In genomic region chr3:129399895-129400357, GRCh38 we compare ENCODE assay signal across 8 cellular contexts. TPM values are rescaled to one million over a fixed set of nuclear protein-coding genes. Genes with fewer than 3 reads are reported as not detected.
DNase-seq lines count a peak whose midpoint lies in the region; ATAC-seq and TF ChIP-seq lines count a peak whose summit lies in the region.

No MANE protein-coding gene starts in this region.

- TF ChIP-seq POLR2A in Peyer's patch (IDR thresholded peaks at IDR 0.05), result no peak

- H3K27me3 ChIP-seq in BE2C (no peaks in the 10 kb centered on the region), Peyer's patch (no peaks in the 10 kb centered on the region), rectal smooth muscle tissue (ENCODE audit: control insufficient read depth, insufficient read depth, low read length) (no peaks in the 10 kb centered on the region)

- peak; percentile 21 for ATAC-seq in GM21529 (IDR thresholded peaks at IDR 0.05; ENCODE audit: unreplicated experiment)
- no peak for ATAC-seq in GM19467 (IDR thresholded peaks at IDR 0.05; ENCODE audit: unreplicated experiment)
- no peak for ATAC-seq in HG03442 (IDR thresholded peaks at IDR 0.05; ENCODE audit: unreplicated experiment)

- DNase-seq in BE2C (no peak), Peyer's patch (no peak), epithelial cell of prostate (ENCODE audit: low read depth, low spot score) (no peak), NK-92 (lab: John Stamatoyannopoulos, UW; ENCODE audit: unreplicated experiment) (no peak)

- H3K9me3 ChIP-seq in BE2C (no peaks in the 10 kb centered on the region), Peyer's patch (no peaks in the 10 kb centered on the region)

- H3K9ac ChIP-seq in rectal smooth muscle tissue (ENCODE audit: low read length), result no peak overlapping the region

- peaks cover 11% of the 10 kb centered on the region for H3K36me3 ChIP-seq in BE2C
- H3K36me3 ChIP-seq in Peyer's patch, result no peaks in the 10 kb centered on the region
- H3K36me3 ChIP-seq in rectal smooth muscle tissue (ENCODE audit: control insufficient read depth, insufficient read depth, low read length), result peaks cover 3% of the 10 kb centered on the region

- H3K27ac ChIP-seq in Peyer's patch, result peak overlapping the region; percentile 78 to 86 (median 83)
- peak overlapping the region; percentile 73 for H3K27ac ChIP-seq in epithelial cell of prostate
- peak overlapping the region; percentile 89 for H3K27ac ChIP-seq in rectal smooth muscle tissue (ENCODE audit: low read depth, low read length)

- peak overlapping the region; percentile 93 for H3K4me3 ChIP-seq in BE2C (ENCODE audit: low read depth, low read length)
- H3K4me3 ChIP-seq in Peyer's patch, result peak overlapping the region; percentile 62 to 88 (median 80)
- peak overlapping the region; percentile 90 for H3K4me3 ChIP-seq in rectal smooth muscle tissue (ENCODE audit: low read length)

- H3K4me1 ChIP-seq in BE2C, result no peaks in the 10 kb centered on the region
- H3K4me1 ChIP-seq in Peyer's patch, result peaks cover 0 to 9% (median 4%) of the 10 kb centered on the region in 4 donors
- no peaks in the 10 kb centered on the region for H3K4me1 ChIP-seq in rectal smooth muscle tissue (ENCODE audit: control insufficient read depth, insufficient read depth, low read length)

- TF ChIP-seq CTCF in BE2C (IDR thresholded peaks at IDR 0.05; ENCODE audit: low read depth, low read length) (no peak), Peyer's patch (IDR thresholded peaks at IDR 0.05) (no peak)

RNA-seq across cellular contexts. Expression of gene EFCAB12, which starts 28.5 kb away (rescaled TPM):
- 0.08 TPM for polyA plus RNA-seq in BE2C (2012; ENCODE audit: insufficient read depth, insufficient read length, low read depth)
- under 1 TPM in 1 of 4 donors, not detected in 3; 0.54 TPM for total RNA-seq in Peyer's patch

RNA-seq across cellular contexts. Expression of gene MBD4, which starts 39.8 kb away (rescaled TPM):
- 34.5 TPM for polyA plus RNA-seq in BE2C (2012; ENCODE audit: insufficient read depth, insufficient read length, low read depth)
- 100 to 1,000 TPM in 1 of 4 donors, 10 to 100 TPM in 3; 19.8 to 106 (median 38.3) TPM for total RNA-seq in Peyer's patch

RNA-seq across cellular contexts. Expression of gene IFT122, which starts 40.1 kb away (rescaled TPM):
- polyA plus RNA-seq in BE2C (2012; ENCODE audit: insufficient read depth, insufficient read length, low read depth), result 19.1 TPM
- total RNA-seq in Peyer's patch, result 10 to 100 TPM; 10.9 to 85.0 (median 26.4) TPM
